1 cellular context compared by ENCODE assay signal in the genomic region with DNA sequence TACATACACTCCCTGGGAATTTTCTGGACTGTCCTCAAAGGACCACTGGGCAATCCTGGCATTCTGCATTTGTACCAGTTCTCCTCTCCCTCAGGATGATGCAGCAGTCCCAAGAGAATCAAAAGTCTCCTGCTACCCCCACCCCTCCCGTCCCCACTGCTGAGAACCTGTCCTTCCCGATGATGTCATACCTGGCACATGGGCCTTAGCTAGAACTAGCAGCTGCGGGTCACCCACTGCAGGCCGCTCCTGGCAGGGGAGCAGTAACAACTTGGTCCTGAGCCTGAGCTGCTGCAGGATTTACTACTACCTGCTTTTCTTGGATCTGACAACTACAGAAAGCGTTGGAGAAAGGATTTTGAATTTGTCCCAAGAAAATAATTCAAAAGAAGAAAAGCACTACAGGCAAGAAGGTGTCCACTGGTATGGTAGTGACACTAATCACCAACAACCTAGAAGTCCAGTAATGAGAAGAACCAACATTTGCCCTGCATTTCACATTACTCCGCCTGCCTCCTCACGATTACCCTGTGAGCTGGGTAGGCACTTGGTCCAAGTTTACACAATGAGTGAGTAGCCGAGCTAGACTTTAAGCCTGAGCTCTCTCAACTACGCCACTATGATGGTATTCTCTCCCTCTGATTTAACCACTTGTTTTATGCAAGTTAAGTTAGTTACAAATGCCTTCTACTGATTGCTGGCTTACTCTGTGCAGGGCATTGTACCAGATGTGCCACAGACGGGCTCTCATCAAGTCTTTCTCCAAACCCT.
TF ChIP-seq lines count a peak whose summit lies in the region.

No MANE protein-coding gene starts in this region.

TF ChIP-seq in HEK293, 187 proteins besides CTCF, POLR2A, EP300 and RAD21 (continued from another document):
- TF ChIP-seq, protein P1, sequence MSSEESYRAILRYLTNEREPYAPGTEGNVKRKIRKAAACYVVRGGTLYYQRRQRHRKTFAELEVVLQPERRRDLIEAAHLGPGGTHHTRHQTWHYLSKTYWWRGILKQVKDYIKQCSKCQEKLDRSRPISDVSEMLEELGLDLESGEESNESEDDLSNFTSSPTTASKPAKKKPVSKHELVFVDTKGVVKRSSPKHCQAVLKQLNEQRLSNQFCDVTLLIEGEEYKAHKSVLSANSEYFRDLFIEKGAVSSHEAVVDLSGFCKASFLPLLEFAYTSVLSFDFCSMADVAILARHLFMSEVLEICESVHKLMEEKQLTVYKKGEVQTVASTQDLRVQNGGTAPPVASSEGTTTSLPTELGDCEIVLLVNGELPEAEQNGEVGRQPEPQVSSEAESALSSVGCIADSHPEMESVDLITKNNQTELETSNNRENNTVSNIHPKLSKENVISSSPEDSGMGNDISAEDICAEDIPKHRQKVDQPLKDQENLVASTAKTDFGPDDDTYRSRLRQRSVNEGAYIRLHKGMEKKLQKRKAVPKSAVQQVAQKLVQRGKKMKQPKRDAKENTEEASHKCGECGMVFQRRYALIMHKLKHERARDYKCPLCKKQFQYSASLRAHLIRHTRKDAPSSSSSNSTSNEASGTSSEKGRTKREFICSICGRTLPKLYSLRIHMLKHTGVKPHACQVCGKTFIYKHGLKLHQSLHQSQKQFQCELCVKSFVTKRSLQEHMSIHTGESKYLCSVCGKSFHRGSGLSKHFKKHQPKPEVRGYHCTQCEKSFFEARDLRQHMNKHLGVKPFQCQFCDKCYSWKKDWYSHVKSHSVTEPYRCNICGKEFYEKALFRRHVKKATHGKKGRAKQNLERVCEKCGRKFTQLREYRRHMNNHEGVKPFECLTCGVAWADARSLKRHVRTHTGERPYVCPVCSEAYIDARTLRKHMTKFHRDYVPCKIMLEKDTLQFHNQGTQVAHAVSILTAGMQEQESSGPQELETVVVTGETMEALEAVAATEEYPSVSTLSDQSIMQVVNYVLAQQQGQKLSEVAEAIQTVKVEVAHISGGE (tag by site-specific recombination; conservative IDR thresholded peaks at IDR 0.05; ENCODE audit: low read depth) = no peak
- no peak for TF ChIP-seq ZNF157 (tag by site-specific recombination; IDR thresholded peaks at IDR 0.05)
- TF ChIP-seq ZNF561 (tag by site-specific recombination; IDR thresholded peaks at IDR 0.05; ENCODE audit: borderline replicate concordance) = no peak
- TF ChIP-seq ZNF629 (tag by site-specific recombination; IDR thresholded peaks at IDR 0.05) = peak; percentile 79
- TF ChIP-seq, protein P2, sequence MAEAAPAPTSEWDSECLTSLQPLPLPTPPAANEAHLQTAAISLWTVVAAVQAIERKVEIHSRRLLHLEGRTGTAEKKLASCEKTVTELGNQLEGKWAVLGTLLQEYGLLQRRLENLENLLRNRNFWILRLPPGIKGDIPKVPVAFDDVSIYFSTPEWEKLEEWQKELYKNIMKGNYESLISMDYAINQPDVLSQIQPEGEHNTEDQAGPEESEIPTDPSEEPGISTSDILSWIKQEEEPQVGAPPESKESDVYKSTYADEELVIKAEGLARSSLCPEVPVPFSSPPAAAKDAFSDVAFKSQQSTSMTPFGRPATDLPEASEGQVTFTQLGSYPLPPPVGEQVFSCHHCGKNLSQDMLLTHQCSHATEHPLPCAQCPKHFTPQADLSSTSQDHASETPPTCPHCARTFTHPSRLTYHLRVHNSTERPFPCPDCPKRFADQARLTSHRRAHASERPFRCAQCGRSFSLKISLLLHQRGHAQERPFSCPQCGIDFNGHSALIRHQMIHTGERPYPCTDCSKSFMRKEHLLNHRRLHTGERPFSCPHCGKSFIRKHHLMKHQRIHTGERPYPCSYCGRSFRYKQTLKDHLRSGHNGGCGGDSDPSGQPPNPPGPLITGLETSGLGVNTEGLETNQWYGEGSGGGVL (tag by site-specific recombination; IDR thresholded peaks at IDR 0.05) = peak; percentile 56; the same call in 1 of the 2 replicates
- TF ChIP-seq GLI2 (tag by site-specific recombination; IDR thresholded peaks at IDR 0.05; ENCODE audit: borderline replicate concordance, low read depth) = no peak
- TF ChIP-seq, protein P3, sequence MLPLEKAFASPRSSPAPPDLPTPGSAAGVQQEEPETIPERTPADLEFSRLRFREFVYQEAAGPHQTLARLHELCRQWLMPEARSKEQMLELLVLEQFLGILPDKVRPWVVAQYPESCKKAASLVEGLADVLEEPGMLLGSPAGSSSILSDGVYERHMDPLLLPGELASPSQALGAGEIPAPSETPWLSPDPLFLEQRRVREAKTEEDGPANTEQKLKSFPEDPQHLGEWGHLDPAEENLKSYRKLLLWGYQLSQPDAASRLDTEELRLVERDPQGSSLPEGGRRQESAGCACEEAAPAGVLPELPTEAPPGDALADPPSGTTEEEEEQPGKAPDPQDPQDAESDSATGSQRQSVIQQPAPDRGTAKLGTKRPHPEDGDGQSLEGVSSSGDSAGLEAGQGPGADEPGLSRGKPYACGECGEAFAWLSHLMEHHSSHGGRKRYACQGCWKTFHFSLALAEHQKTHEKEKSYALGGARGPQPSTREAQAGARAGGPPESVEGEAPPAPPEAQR (tag by site-specific recombination; IDR thresholded peaks at IDR 0.05) = no peak
- TF ChIP-seq ZNF133 (tag by site-specific recombination; IDR thresholded peaks at IDR 0.05) = no peak
- TF ChIP-seq, protein P4, sequence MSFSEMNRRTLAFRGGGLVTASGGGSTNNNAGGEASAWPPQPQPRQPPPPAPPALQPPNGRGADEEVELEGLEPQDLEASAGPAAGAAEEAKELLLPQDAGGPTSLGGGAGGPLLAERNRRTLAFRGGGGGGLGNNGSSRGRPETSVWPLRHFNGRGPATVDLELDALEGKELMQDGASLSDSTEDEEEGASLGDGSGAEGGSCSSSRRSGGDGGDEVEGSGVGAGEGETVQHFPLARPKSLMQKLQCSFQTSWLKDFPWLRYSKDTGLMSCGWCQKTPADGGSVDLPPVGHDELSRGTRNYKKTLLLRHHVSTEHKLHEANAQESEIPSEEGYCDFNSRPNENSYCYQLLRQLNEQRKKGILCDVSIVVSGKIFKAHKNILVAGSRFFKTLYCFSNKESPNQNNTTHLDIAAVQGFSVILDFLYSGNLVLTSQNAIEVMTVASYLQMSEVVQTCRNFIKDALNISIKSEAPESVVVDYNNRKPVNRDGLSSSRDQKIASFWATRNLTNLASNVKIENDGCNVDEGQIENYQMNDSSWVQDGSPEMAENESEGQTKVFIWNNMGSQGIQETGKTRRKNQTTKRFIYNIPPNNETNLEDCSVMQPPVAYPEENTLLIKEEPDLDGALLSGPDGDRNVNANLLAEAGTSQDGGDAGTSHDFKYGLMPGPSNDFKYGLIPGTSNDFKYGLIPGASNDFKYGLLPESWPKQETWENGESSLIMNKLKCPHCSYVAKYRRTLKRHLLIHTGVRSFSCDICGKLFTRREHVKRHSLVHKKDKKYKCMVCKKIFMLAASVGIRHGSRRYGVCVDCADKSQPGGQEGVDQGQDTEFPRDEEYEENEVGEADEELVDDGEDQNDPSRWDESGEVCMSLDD (tag by site-specific recombination; IDR thresholded peaks at IDR 0.05) = no peak
- TF ChIP-seq ZNF623 (tag by site-specific recombination; IDR thresholded peaks at IDR 0.05) = no peak
- TF ChIP-seq, protein P5, sequence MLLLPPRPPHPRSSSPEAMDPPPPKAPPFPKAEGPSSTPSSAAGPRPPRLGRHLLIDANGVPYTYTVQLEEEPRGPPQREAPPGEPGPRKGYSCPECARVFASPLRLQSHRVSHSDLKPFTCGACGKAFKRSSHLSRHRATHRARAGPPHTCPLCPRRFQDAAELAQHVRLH (tag by site-specific recombination; IDR thresholded peaks at IDR 0.05) = no peak
- peak; percentile 60 for TF ChIP-seq ZNF600 (tag by site-specific recombination; IDR thresholded peaks at IDR 0.05)
- TF ChIP-seq, protein P6, sequence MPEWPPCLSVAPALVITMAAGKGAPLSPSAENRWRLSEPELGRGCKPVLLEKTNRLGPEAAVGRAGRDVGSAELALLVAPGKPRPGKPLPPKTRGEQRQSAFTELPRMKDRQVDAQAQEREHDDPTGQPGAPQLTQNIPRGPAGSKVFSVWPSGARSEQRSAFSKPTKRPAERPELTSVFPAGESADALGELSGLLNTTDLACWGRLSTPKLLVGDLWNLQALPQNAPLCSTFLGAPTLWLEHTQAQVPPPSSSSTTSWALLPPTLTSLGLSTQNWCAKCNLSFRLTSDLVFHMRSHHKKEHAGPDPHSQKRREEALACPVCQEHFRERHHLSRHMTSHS (tag by site-specific recombination; IDR thresholded peaks at IDR 0.05) = no peak
- no peak for TF ChIP-seq ZNF274 (IDR thresholded peaks at IDR 0.05; ENCODE audit: low read length)
- no peak for TF ChIP-seq ZNF274 (tag by site-specific recombination; IDR thresholded peaks at IDR 0.05; ENCODE audit: borderline replicate concordance)
- no peak for TF ChIP-seq ZNF302 (tag by site-specific recombination; IDR thresholded peaks at IDR 0.05; ENCODE audit: low read depth)
- no peak for TF ChIP-seq ZNF354C (tag by site-specific recombination; IDR thresholded peaks at IDR 0.05; ENCODE audit: borderline replicate concordance, low read depth)
- no peak for TF ChIP-seq SP2 (tag by site-specific recombination; IDR thresholded peaks at IDR 0.05)
- no peak for TF ChIP-seq ZNF514 (tag by site-specific recombination; IDR thresholded peaks at IDR 0.05)
- no peak for TF ChIP-seq ZNF24 (tag by site-specific recombination; IDR thresholded peaks at IDR 0.05)
- TF ChIP-seq, protein P7, sequence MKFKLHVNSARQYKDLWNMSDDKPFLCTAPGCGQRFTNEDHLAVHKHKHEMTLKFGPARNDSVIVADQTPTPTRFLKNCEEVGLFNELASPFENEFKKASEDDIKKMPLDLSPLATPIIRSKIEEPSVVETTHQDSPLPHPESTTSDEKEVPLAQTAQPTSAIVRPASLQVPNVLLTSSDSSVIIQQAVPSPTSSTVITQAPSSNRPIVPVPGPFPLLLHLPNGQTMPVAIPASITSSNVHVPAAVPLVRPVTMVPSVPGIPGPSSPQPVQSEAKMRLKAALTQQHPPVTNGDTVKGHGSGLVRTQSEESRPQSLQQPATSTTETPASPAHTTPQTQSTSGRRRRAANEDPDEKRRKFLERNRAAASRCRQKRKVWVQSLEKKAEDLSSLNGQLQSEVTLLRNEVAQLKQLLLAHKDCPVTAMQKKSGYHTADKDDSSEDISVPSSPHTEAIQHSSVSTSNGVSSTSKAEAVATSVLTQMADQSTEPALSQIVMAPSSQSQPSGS (tag by site-specific recombination; IDR thresholded peaks at IDR 0.05; ENCODE audit: low read depth) = peak; percentile 95
- no peak for TF ChIP-seq ZNF48 (tag by site-specific recombination; IDR thresholded peaks at IDR 0.05)
- TF ChIP-seq ZNF426 (tag by site-specific recombination; IDR thresholded peaks at IDR 0.05) = no peak
- TF ChIP-seq ZNF624 (tag by site-specific recombination; IDR thresholded peaks at IDR 0.05) = no peak
- no peak for TF ChIP-seq MYNN (tag by site-specific recombination; IDR thresholded peaks at IDR 0.05; ENCODE audit: borderline replicate concordance)
- TF ChIP-seq ZBTB1 (tag by site-specific recombination; IDR thresholded peaks at IDR 0.05) = no peak
- no peak for TF ChIP-seq ZNF174 (tag by site-specific recombination; IDR thresholded peaks at IDR 0.05)
- no peak for TF ChIP-seq GLI4 (tag by site-specific recombination; IDR thresholded peaks at IDR 0.05)
- TF ChIP-seq, protein P8, sequence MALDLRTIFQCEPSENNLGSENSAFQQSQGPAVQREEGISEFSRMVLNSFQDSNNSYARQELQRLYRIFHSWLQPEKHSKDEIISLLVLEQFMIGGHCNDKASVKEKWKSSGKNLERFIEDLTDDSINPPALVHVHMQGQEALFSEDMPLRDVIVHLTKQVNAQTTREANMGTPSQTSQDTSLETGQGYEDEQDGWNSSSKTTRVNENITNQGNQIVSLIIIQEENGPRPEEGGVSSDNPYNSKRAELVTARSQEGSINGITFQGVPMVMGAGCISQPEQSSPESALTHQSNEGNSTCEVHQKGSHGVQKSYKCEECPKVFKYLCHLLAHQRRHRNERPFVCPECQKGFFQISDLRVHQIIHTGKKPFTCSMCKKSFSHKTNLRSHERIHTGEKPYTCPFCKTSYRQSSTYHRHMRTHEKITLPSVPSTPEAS (tag by site-specific recombination; IDR thresholded peaks at IDR 0.05) = no peak
- peak; percentile 62 for TF ChIP-seq ZIC2 (tag by site-specific recombination; IDR thresholded peaks at IDR 0.05)
- TF ChIP-seq, protein P9, sequence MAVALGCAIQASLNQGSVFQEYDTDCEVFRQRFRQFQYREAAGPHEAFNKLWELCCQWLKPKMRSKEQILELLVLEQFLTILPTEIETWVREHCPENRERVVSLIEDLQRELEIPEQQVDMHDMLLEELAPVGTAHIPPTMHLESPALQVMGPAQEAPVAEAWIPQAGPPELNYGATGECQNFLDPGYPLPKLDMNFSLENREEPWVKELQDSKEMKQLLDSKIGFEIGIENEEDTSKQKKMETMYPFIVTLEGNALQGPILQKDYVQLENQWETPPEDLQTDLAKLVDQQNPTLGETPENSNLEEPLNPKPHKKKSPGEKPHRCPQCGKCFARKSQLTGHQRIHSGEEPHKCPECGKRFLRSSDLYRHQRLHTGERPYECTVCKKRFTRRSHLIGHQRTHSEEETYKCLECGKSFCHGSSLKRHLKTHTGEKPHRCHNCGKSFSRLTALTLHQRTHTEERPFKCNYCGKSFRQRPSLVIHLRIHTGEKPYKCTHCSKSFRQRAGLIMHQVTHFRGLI (tag by site-specific recombination; IDR thresholded peaks at IDR 0.05) = no peak
- TF ChIP-seq, protein P10, sequence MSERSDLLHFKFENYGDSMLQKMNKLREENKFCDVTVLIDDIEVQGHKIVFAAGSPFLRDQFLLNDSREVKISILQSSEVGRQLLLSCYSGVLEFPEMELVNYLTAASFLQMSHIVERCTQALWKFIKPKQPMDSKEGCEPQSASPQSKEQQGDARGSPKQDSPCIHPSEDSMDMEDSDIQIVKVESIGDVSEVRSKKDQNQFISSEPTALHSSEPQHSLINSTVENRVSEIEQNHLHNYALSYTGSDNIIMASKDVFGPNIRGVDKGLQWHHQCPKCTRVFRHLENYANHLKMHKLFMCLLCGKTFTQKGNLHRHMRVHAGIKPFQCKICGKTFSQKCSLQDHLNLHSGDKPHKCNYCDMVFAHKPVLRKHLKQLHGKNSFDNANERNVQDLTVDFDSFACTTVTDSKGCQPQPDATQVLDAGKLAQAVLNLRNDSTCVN (tag by site-specific recombination; optimal IDR thresholded peaks at IDR 0.05) = no peak
- TF ChIP-seq OSR2 (tag by site-specific recombination; IDR thresholded peaks at IDR 0.05) = peak; percentile 78
- no peak for TF ChIP-seq ZNF138 (tag by site-specific recombination; IDR thresholded peaks at IDR 0.05; ENCODE audit: borderline replicate concordance)
- TF ChIP-seq ZNF214 (tag by site-specific recombination; IDR thresholded peaks at IDR 0.05; ENCODE audit: borderline replicate concordance) = no peak
